Comparison of ENCODE assay signal across 24 cellular contexts in genomic region chr4:166065324-166065723, GRCh38.
A peak's percentile ranks its signal among the peaks of the same experiment; 100 is the strongest.
DNase-seq lines count a peak whose midpoint lies in the region; ATAC-seq and TF ChIP-seq lines count a peak whose summit lies in the region.
"Had no signal": no experiment of that assay in that cellular context is flagged by ENCODE, and none has a peak within 500 bp of the region (broad histone marks: within the 10 kb centered on the region; RNA-seq: fewer than 3 reads in every experiment).

No MANE protein-coding gene starts in this region.

- 81% methylated on average over 2 of the region's 2 CpGs for WGBS in smooth muscle cell (ENCODE audit: low lambda C conversion rate)

- H3K27me3 Mint-ChIP-seq in activated CD4-positive, alpha-beta T cell treated with anti-CD3 and anti-CD28 coated beads for 36 hours = no peaks in the 10 kb centered on the region
- H3K27me3 Mint-ChIP-seq: B cell had no signal

- ATAC-seq in foreskin keratinocyte = peak; percentile 91
- ATAC-seq in activated CD4-positive, alpha-beta T cell treated with anti-CD3 and anti-CD28 coated beads for 36 hours = no peak
- ATAC-seq: CD8-positive, alpha-beta T cell; GM12878 had no signal

- CTCF ChIA-PET in activated CD4-positive, alpha-beta T cell treated with anti-CD3 and anti-CD28 coated beads for 36 hours (lab: Charles Lee) = no interaction called here

- H3K79me2 ChIP-seq in smooth muscle cell (ENCODE audit: low read depth) = no peaks in the 10 kb centered on the region

- DNase-seq in M059J (ENCODE audit: low read depth) = peak; percentile 9
- no peak for DNase-seq in SK-N-MC (ENCODE audit: low read depth, low spot score)
- peak in 1 of 2 donors; percentile 52 for DNase-seq in foreskin keratinocyte
- no peak for DNase-seq in smooth muscle cell (lab: John Stamatoyannopoulos, UW; ENCODE audit: unreplicated experiment)
- DNase-seq in NCI-H226 = no peak
- DNase-seq in SHP77 (lab: John Stamatoyannopoulos, UW) = no peak
- no peak for DNase-seq in activated CD4-positive, alpha-beta T cell treated with anti-CD3 and anti-CD28 coated beads for 36 hours
- DNase-seq: Caco-2; CD8-positive, alpha-beta T cell; DMS79; GDM1; HCEC 1CT; NCI-H1417 treated with DMSO at 0.1 percent for 48 hours; NCI-H187; NCI-H2081 treated with DMSO at 0.1 percent for 48 hours; NCI-H2171; NCI-H524; NCI-H774; Right ventricle myocardium superior; T-helper 1 cell had no signal

- H4K20me1 ChIP-seq in smooth muscle cell (ENCODE audit: low read depth) = no peaks in the 10 kb centered on the region

- H3K4me3 ChIP-seq in SK-N-MC = no peak overlapping the region
- H3K4me3 ChIP-seq in smooth muscle cell = no peak overlapping the region
- H3K4me3 ChIP-seq: GM12878 had no signal

- no peaks in the 10 kb centered on the region for H3F3A ChIP-seq in smooth muscle cell (ENCODE audit: low read depth)

- no peaks in the 10 kb centered on the region for H3K4me1 Mint-ChIP-seq in activated CD4-positive, alpha-beta T cell treated with anti-CD3 and anti-CD28 coated beads for 36 hours
- H3K4me1 Mint-ChIP-seq: B cell had no signal

- intact Hi-C loops in activated CD4-positive, alpha-beta T cell treated with anti-CD3 and anti-CD28 coated beads for 36 hours (cut with DNase I, micrococcal nuclease) = no loop called here

- H3K4me2 ChIP-seq in smooth muscle cell = no peak overlapping the region

- no peaks in the 10 kb centered on the region for H3K27me3 ChIP-seq in foreskin keratinocyte
- H3K27me3 ChIP-seq in smooth muscle cell (ENCODE audit: low read depth) = peaks cover 5% of the 10 kb centered on the region

- peaks cover 4% of the 10 kb centered on the region for H3K9me3 Mint-ChIP-seq in activated CD4-positive, alpha-beta T cell treated with anti-CD3 and anti-CD28 coated beads for 36 hours (ENCODE audit: low read depth)
- H3K9me3 Mint-ChIP-seq: CD8-positive, alpha-beta T cell had no signal

- H3K27ac ChIP-seq in SK-N-MC (peak overlapping the region; percentile 12), foreskin keratinocyte (no peak overlapping the region), smooth muscle cell (ENCODE audit: low read depth) (peak overlapping the region; percentile 54)
- H3K27ac ChIP-seq: C4-2B, HL-60 had no signal

- H2AFZ ChIP-seq in smooth muscle cell (ENCODE audit: low read depth) = no peak overlapping the region

- H3K36me3 Mint-ChIP-seq in activated CD4-positive, alpha-beta T cell treated with anti-CD3 and anti-CD28 coated beads for 36 hours (ENCODE audit: low read depth) = no peaks in the 10 kb centered on the region
- H3K36me3 Mint-ChIP-seq: CD8-positive, alpha-beta T cell had no signal

- H3K9me3 ChIP-seq in SK-N-MC (ENCODE audit: low read depth, low read length) (no peaks in the 10 kb centered on the region), smooth muscle cell (replicated peaks; ENCODE audit: low read depth) (no peaks in the 10 kb centered on the region)
- H3K9me3 ChIP-seq: Caco-2 had no signal

- H3K9ac ChIP-seq in SK-N-MC (ENCODE audit: insufficient read length) = no peak overlapping the region
- no peak overlapping the region for H3K9ac ChIP-seq in smooth muscle cell (ENCODE audit: low read depth)

- no peak overlapping the region for H3K27ac Mint-ChIP-seq in activated CD4-positive, alpha-beta T cell treated with anti-CD3 and anti-CD28 coated beads for 36 hours
- H3K27ac Mint-ChIP-seq: B cell; CD8-positive, alpha-beta T cell had no signal

- H3K4me1 ChIP-seq in foreskin keratinocyte (peaks cover 15% of the 10 kb centered on the region), smooth muscle cell (ENCODE audit: low read depth) (no peaks in the 10 kb centered on the region)
- H3K4me1 ChIP-seq: Caco-2 had no signal

- TF ChIP-seq CTCF in foreskin keratinocyte (conservative IDR thresholded peaks at IDR 0.05) (no peak), smooth muscle cell (IDR thresholded peaks at IDR 0.05; ENCODE audit: borderline replicate concordance, insufficient read depth, poor library complexity, severe bottlenecking) (no peak)

- no peak overlapping the region for H3K4me3 Mint-ChIP-seq in activated CD4-positive, alpha-beta T cell treated with anti-CD3 and anti-CD28 coated beads for 36 hours
- H3K4me3 Mint-ChIP-seq: B cell; CD8-positive, alpha-beta T cell had no signal

- POLR2A ChIA-PET in activated CD4-positive, alpha-beta T cell treated with anti-CD3 and anti-CD28 coated beads for 36 hours (lab: Charles Lee) = no interaction called here

- no peaks in the 10 kb centered on the region for H3K36me3 ChIP-seq in SK-N-MC (ENCODE audit: insufficient read depth, low read length)
- H3K36me3 ChIP-seq in smooth muscle cell (ENCODE audit: low read depth) = no peaks in the 10 kb centered on the region
